1 cellular context compared by ENCODE assay signal in the genomic region with DNA sequence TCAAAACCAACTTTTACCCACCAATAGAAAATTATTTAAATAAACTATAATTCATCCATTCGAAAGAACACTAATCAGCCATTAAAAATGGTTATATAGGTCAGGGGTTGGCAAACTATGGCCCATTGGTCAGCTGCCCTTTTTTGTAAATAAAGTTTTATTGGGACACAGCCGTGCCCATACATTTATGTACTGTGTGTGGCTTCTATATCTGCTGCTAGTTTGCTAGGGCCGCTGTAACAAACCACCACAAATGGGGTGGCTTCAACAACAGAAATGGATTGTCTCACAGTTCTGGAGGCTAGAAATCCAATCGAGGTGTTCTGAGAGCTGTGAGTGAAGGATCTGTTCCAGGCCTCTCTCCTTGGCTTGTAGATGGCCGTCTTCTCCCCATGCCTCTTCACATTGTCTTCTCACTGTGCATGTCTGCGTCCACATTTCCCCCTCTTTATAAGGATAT.
TF ChIP-seq lines count a peak whose summit lies in the region.

No MANE protein-coding gene starts in this region.

TF ChIP-seq in GM23338, 12 proteins besides CTCF, POLR2A, EP300 and RAD21 (continued from another document):
- no peak for TF ChIP-seq CREB1 (CRISPR knock-in tag; IDR thresholded peaks at IDR 0.05; ENCODE audit: low read depth)
